In genomic region chr7:138023618-138024333, GRCh38 we compare ENCODE assay signal across 13 cellular contexts. TPM values are rescaled to one million over a fixed set of nuclear protein-coding genes. Genes with fewer than 3 reads are reported as not detected.
A peak's percentile ranks its signal among the peaks of the same experiment; 100 is the strongest.
DNase-seq lines count a peak whose midpoint lies in the region; ATAC-seq and TF ChIP-seq lines count a peak whose summit lies in the region.
"Had no signal": no experiment of that assay in that cellular context is flagged by ENCODE, and none has a peak within 500 bp of the region (broad histone marks: within the 10 kb centered on the region; RNA-seq: fewer than 3 reads in every experiment).

No MANE protein-coding gene starts in this region.

- no peak overlapping the region for H3K4me3 ChIP-seq in adrenal gland
- H3K4me3 ChIP-seq: upper lobe of left lung had no signal

- H3K36me3 Mint-ChIP-seq in memory B cell, result peaks cover 3% of the 10 kb centered on the region

- no peaks in the 10 kb centered on the region for H3K36me3 ChIP-seq in adrenal gland (replicated peaks in 1 of 2)
- H3K36me3 ChIP-seq: upper lobe of left lung had no signal

- WGBS in adrenal gland, 4 donors, result 91 to 98% (median 93%) methylated on average over 3 of the region's 3 CpGs

- intact Hi-C loops in adrenal gland (cut with DNase I), result no loop called here

- TF ChIP-seq POLR2A in adrenal gland (IDR thresholded peaks at IDR 0.05), result no peak

- H3K27ac ChIP-seq in adrenal gland, result no peak overlapping the region
- H3K27ac ChIP-seq: upper lobe of left lung had no signal

- TF ChIP-seq CTCF in adrenal gland (IDR thresholded peaks at IDR 0.05), result no peak

- peaks cover 10% of the 10 kb centered on the region for H3K4me1 Mint-ChIP-seq in memory B cell
- H3K4me1 Mint-ChIP-seq: central memory CD8-positive, alpha-beta T cell had no signal

- no peaks in the 10 kb centered on the region for H3K9me3 ChIP-seq in adrenal gland (replicated peaks in 1 of 3)
- H3K9me3 ChIP-seq: upper lobe of left lung had no signal

- no peaks in the 10 kb centered on the region for H3K27me3 ChIP-seq in adrenal gland
- H3K27me3 ChIP-seq: upper lobe of left lung had no signal

- H3K9me3 Mint-ChIP-seq in memory B cell, result peaks cover 3% of the 10 kb centered on the region
- H3K9me3 Mint-ChIP-seq: central memory CD8-positive, alpha-beta T cell had no signal

- ATAC-seq in activated CD4-positive, CD25-positive, alpha-beta regulatory T cell treated with anti-CD3 and anti-CD28 coated beads, Interleukin-2, amount 50 U/mL, for 24 hours, result peak; percentile 33 to 35
- ATAC-seq in GM21528 (IDR thresholded peaks at IDR 0.05; ENCODE audit: low FRiP score, unreplicated experiment) (peak; percentile 74), HG03196 (IDR thresholded peaks at IDR 0.05; ENCODE audit: unreplicated experiment) (peak; percentile 81), memory B cell (ENCODE audit: low read depth) (peak; percentile 35)
- ATAC-seq: naive thymus-derived CD8-positive, alpha-beta T cell had no signal

- H3K27me3 Mint-ChIP-seq in memory B cell, result peaks cover 2% of the 10 kb centered on the region
- H3K27me3 Mint-ChIP-seq: naive thymus-derived CD8-positive, alpha-beta T cell had no signal

- no peaks in the 10 kb centered on the region for H3K4me1 ChIP-seq in adrenal gland (replicated peaks in 1 of 2)
- H3K4me1 ChIP-seq: upper lobe of left lung had no signal

- no peak for DNase-seq in activated CD4-positive, CD25-positive, alpha-beta regulatory T cell (lab: John Stamatoyannopoulos, UW)
- DNase-seq in memory B cell (ENCODE audit: low spot score in 2 of 2), result no peak
- no peak for DNase-seq in adrenal gland
- no peak for DNase-seq in retina
- DNase-seq in activated effector memory CD4-positive, alpha-beta T cell treated with Interleukin-2 at 50 U/mL for 16 hours, result no peak
- DNase-seq: glutamatergic neuron; naive thymus-derived CD8-positive, alpha-beta T cell; stimulated activated CD4-positive, alpha-beta T cell treated with anti-CD3 and anti-CD28 coated beads, Interleukin-4, amount 100 ng/mL, for 4 hours; upper lobe of left lung had no signal

- no peak overlapping the region for H3K4me3 Mint-ChIP-seq in memory B cell
- H3K4me3 Mint-ChIP-seq: central memory CD8-positive, alpha-beta T cell; naive thymus-derived CD8-positive, alpha-beta T cell had no signal

- H3K27ac Mint-ChIP-seq in memory B cell, result no peak overlapping the region

RNA-seq across cellular contexts. Expression of gene CREB3L2, which starts 21.9 kb away (rescaled TPM):
- total RNA-seq in adrenal gland, result 100 to 1,000 TPM in 4 of 8 donors, 10 to 100 TPM in 4; 44.0 to 169 (median 102) TPM
- 10 to 100 TPM; 11.4 to 71.1 (median 13.1) TPM for polyA plus RNA-seq in adrenal gland

RNA-seq across cellular contexts. Expression of gene AKR1D1, which starts 52.5 kb away (rescaled TPM):
- total RNA-seq in adrenal gland, result under 1 TPM in 2 of 8 donors, not detected in 6; 0.18 to 0.27 TPM
- under 1 TPM in 1 of 3 donors, not detected in 2; 0.31 TPM for polyA plus RNA-seq in adrenal gland
- total RNA-seq: naive thymus-derived CD8-positive, alpha-beta T cell had no signal
- polyA plus RNA-seq: naive thymus-derived CD8-positive, alpha-beta T cell had no signal
